ENCODE assay signal across 18 cellular contexts in genomic region chr10:32418572-32418971, GRCh38. TPM values are rescaled to one million over a fixed set of nuclear protein-coding genes. Genes with fewer than 3 reads are reported as not detected.
DNase-seq lines count a peak whose midpoint lies in the region; ATAC-seq, FAIRE-seq and TF ChIP-seq lines count a peak whose summit lies in the region.
"Had no signal": no experiment of that assay in that cellular context is flagged by ENCODE, and none has a peak within 500 bp of the region (broad histone marks: within the 10 kb centered on the region; RNA-seq: fewer than 3 reads in every experiment).

No MANE protein-coding gene starts in this region.

- no peak for TF ChIP-seq CTCF in left ventricle myocardium inferior (IDR thresholded peaks at IDR 0.05; ENCODE audit: borderline replicate concordance)
- no peak for TF ChIP-seq CTCF in heart right ventricle (IDR thresholded peaks at IDR 0.05)
- no peak for TF ChIP-seq CTCF in gastroesophageal sphincter (IDR thresholded peaks at IDR 0.05)
- no peak for TF ChIP-seq CTCF in nephron (IDR thresholded peaks at IDR 0.05; ENCODE audit: unreplicated experiment in 3 of 3)
- no peak for TF ChIP-seq CTCF in brain microvascular endothelial cell (IDR thresholded peaks at IDR 0.05; ENCODE audit: low read depth, low read length, missing control alignments)
- no peak for TF ChIP-seq CTCF in kidney (IDR thresholded peaks at IDR 0.05; ENCODE audit: borderline replicate concordance, extremely low read depth, insufficient read depth)

- intact Hi-C loops in left ventricle myocardium inferior (cut with micrococcal nuclease) (no loop called here), heart right ventricle (cut with DNase I) (no loop called here), kidney (cut with DNase I) (no loop called here)

- H3K4me1 ChIP-seq in left ventricle myocardium inferior (peaks cover 15% of the 10 kb centered on the region), heart right ventricle (peaks cover 0 to 14% (median 8%) of the 10 kb centered on the region in 9 donors), gastroesophageal sphincter (peaks cover 5 to 23% (median 7%) of the 10 kb centered on the region in 3 donors), kidney (ENCODE audit: control insufficient read depth in 1 of 2, insufficient read depth in 1 of 2, low read depth in 1 of 2, low read length in 2 of 2) (no peaks in the 10 kb centered on the region)
- H3K4me1 ChIP-seq: BE2C, Caco-2, HAP-1, Peyer's patch had no signal

- no peak for ATAC-seq in heart right ventricle
- no peak for ATAC-seq in gastroesophageal sphincter

- no peak overlapping the region for H3K4me3 ChIP-seq in left ventricle myocardium inferior
- no peak overlapping the region for H3K4me3 ChIP-seq in heart right ventricle
- no peak overlapping the region for H3K4me3 ChIP-seq in gastroesophageal sphincter
- no peak overlapping the region for H3K4me3 ChIP-seq in brain microvascular endothelial cell (ENCODE audit: low read depth, low read length)
- no peak overlapping the region for H3K4me3 ChIP-seq in kidney (ENCODE audit: low read length in 2 of 2)
- H3K4me3 ChIP-seq: GM23248, HAP-1, Peyer's patch had no signal

- WGBS in heart right ventricle, 2 donors: 62 to 67% methylated on average over 3 of the region's 3 CpGs
- WGBS in gastroesophageal sphincter (ENCODE audit: low coverage in 1 of 2), 2 donors: 40 to 60% methylated on average over 2 to 3 of the region's 3 CpGs

- no peak for TF ChIP-seq EP300 in gastroesophageal sphincter (IDR thresholded peaks at IDR 0.05)

- H3K36me3 ChIP-seq in left ventricle myocardium inferior: no peaks in the 10 kb centered on the region
- no peaks in the 10 kb centered on the region for H3K36me3 ChIP-seq in heart right ventricle
- H3K36me3 ChIP-seq in gastroesophageal sphincter: no peaks in the 10 kb centered on the region
- no peaks in the 10 kb centered on the region for H3K36me3 ChIP-seq in brain microvascular endothelial cell (replicated peaks)
- H3K36me3 ChIP-seq in kidney (ENCODE audit: control insufficient read depth in 1 of 2, insufficient read depth in 2 of 2, low read length in 2 of 2): no peaks in the 10 kb centered on the region
- H3K36me3 ChIP-seq: BE2C, HAP-1, Peyer's patch had no signal

- peak overlapping the region in 2 of 3 experiments; percentile 99 for H3K27ac Mint-ChIP-seq in nephron

- H3K27ac ChIP-seq in left ventricle myocardium inferior (replicated peaks) (peak overlapping the region; percentile 60), heart right ventricle (peak overlapping the region in 5 of 10 donors; percentile 22 to 69 (median 67)), gastroesophageal sphincter (peak overlapping the region in 3 of 4 donors; percentile 26 to 72 (median 69)), brain microvascular endothelial cell (no peak overlapping the region), kidney (ENCODE audit: low read depth in 2 of 2, low read length in 2 of 2) (no peak overlapping the region)

- no peak overlapping the region for H3K4me3 Mint-ChIP-seq in nephron
- H3K4me3 Mint-ChIP-seq: CD4-positive, CD25-positive, alpha-beta regulatory T cell had no signal

- peaks cover 11% of the 10 kb centered on the region for H3K4me1 Mint-ChIP-seq in nephron

- no peak overlapping the region for H3K9ac ChIP-seq in kidney (ENCODE audit: low read length in 2 of 2)

- FAIRE-seq in kidney (lab: Jason Lieb, UNC): no peak

- DNase-seq in left ventricle myocardium inferior: no peak
- no peak for DNase-seq in heart right ventricle
- no peak for DNase-seq in occipital lobe (lab: John Stamatoyannopoulos, UW)
- DNase-seq in brain microvascular endothelial cell: no peak
- DNase-seq in kidney: no peak
- DNase-seq: BE2C; Caco-2; CD4-positive, CD25-positive, alpha-beta regulatory T cell; GF-D8; Karpas-422; NCI-H1048; NCI-H1436 treated with DMSO at 0.1 percent for 48 hours; NCI-H2029 treated with DMSO at 0.1 percent for 48 hours; Peyer's patch had no signal

- H3K27me3 ChIP-seq in left ventricle myocardium inferior (ENCODE audit: low read depth) (no peaks in the 10 kb centered on the region), heart right ventricle (no peaks in the 10 kb centered on the region), gastroesophageal sphincter (no peaks in the 10 kb centered on the region), brain microvascular endothelial cell (replicated peaks) (no peaks in the 10 kb centered on the region)
- H3K27me3 ChIP-seq: BE2C, Peyer's patch had no signal

- H3K9me3 Mint-ChIP-seq in nephron: no peaks in the 10 kb centered on the region

- TF ChIP-seq POLR2A in gastroesophageal sphincter (IDR thresholded peaks at IDR 0.05): no peak

- no peaks in the 10 kb centered on the region for H3K27me3 Mint-ChIP-seq in nephron (ENCODE audit: low read depth)

- in situ Hi-C loops in brain microvascular endothelial cell (cut with HindIII; ENCODE audit: low pct_ligation_motif_present, low sequenced_read_pairs): no loop called here

- H3K9me3 ChIP-seq in left ventricle myocardium inferior (replicated peaks) (peaks cover 13% of the 10 kb centered on the region), heart right ventricle (peaks cover 0 to 13% (median 4%) of the 10 kb centered on the region in 11 donors), gastroesophageal sphincter (peaks cover 0 to 9% (median 0%) of the 10 kb centered on the region in 3 donors), kidney (ENCODE audit: control insufficient read depth in 1 of 2, low read length in 2 of 2) (peaks cover 3 to 5% of the 10 kb centered on the region in 2 donors)
- H3K9me3 ChIP-seq: BE2C, Caco-2, HAP-1, Peyer's patch had no signal

- no peaks in the 10 kb centered on the region for H3K36me3 Mint-ChIP-seq in nephron (ENCODE audit: low read depth)
- H3K36me3 Mint-ChIP-seq: CD4-positive, CD25-positive, alpha-beta regulatory T cell had no signal

RNA-seq across cellular contexts. Expression of gene CCDC7, which starts 27.4 kb away (rescaled TPM):
- 24.7 TPM for total RNA-seq in left ventricle myocardium inferior
- total RNA-seq in heart right ventricle: 10 to 100 TPM; 17.8 to 34.1 (median 21.0) TPM
- 1 to 10 TPM in 1 of 2 donors, under 1 TPM in 1; 0.96 to 3.4 TPM for polyA plus RNA-seq in heart right ventricle
- total RNA-seq in gastroesophageal sphincter: 10 to 100 TPM; 20.8 to 67.3 (median 36.0) TPM
- total RNA-seq in occipital lobe: 146 TPM
- 28.0 TPM for total RNA-seq in kidney
- polyA plus RNA-seq in kidney (ENCODE audit: insufficient read depth, low read depth, low replicate concordance): 0.84 TPM

Comparison
In these comparisons a context has a peak if more than half of its experiments do, and no peak if none do; other contexts are left out.
1. H3K27ac ChIP-seq: peak in left ventricle myocardium inferior (single experiment) and gastroesophageal sphincter (3 of 4); none in brain microvascular endothelial cell (single experiment) and kidney (0 of 2).